Comparison of ENCODE assay signal across 20 cellular contexts in the genomic region with DNA sequence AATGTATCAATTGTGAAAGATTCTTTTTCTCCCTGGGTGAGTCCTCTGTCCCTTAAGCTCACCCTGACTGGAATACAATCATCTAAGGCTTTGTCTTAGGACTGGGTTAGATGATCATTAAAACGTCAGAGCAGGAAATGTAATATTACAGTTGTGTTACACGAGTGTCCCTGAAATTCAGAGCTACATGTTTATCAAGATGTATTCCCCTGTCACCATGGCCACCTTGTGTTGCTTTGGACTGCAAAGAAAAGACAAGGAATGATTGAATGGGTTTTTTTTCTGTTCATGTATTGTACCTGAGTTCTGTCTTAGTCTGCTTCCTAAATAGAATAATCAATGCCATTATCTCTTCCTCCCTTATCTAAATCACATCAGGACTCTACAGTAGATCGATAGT.
DNase-seq lines count a peak whose midpoint lies in the region; ATAC-seq, FAIRE-seq and TF ChIP-seq lines count a peak whose summit lies in the region.
"Had no signal": no experiment of that assay in that cellular context is flagged by ENCODE, and none has a peak within 500 bp of the region (broad histone marks: within the 10 kb centered on the region; RNA-seq: fewer than 3 reads in every experiment).

No MANE protein-coding gene starts in this region.

- TF ChIP-seq CTCF in BE2C (IDR thresholded peaks at IDR 0.05; ENCODE audit: low read depth, low read length) = no peak
- no peak for TF ChIP-seq CTCF in Caco-2 (IDR thresholded peaks at IDR 0.05; ENCODE audit: insufficient read depth in 1 of 2, low read depth in 1 of 2, low read length in 1 of 2, severe bottlenecking in 1 of 2, unreplicated experiment in 1 of 2)
- no peak for TF ChIP-seq CTCF in K562 (IDR thresholded peaks at IDR 0.05 in 2 of 3, conservative IDR thresholded peaks at IDR 0.05 in 1 of 3; ENCODE audit: insufficient read depth in 2 of 3, low read depth in 1 of 3, low read length in 3 of 3)

- intact Hi-C loops in Caco-2 (cut with micrococcal nuclease; ENCODE audit: unreplicated experiment) (no loop called here), K562 (cut with micrococcal nuclease) (no loop called here)

- CTCF ChIA-PET in Caco-2 (lab: Charles Lee) (no interaction called here), K562 (lab: Yijun Ruan, JAX; ENCODE audit: low intra/inter-chr PET ratio) (no interaction called here)

- H3K27me3 Mint-ChIP-seq in Caco-2 (ENCODE audit: insufficient read depth, unreplicated experiment) = no peaks in the 10 kb centered on the region
- no peaks in the 10 kb centered on the region for H3K27me3 Mint-ChIP-seq in activated T-cell treated with anti-CD3 and anti-CD28 coated beads, Interleukin-2, amount 50 U/mL, for 4 hours (ENCODE audit: low read depth)
- H3K27me3 Mint-ChIP-seq in natural killer cell treated with Interleukin-12 subunit alpha and Interleukin-12 subunit beta and Interleukin-15 and Interleukin-18, amount 100 ng/mL, for 72 hours = no peaks in the 10 kb centered on the region
- H3K27me3 Mint-ChIP-seq: CD4-positive, alpha-beta memory T cell had no signal

- peak overlapping the region; percentile 67 for H3K27ac Mint-ChIP-seq in Caco-2 (ENCODE audit: unreplicated experiment)
- no peak overlapping the region for H3K27ac Mint-ChIP-seq in natural killer cell treated with Interleukin-12 subunit alpha and Interleukin-12 subunit beta and Interleukin-15 and Interleukin-18, amount 100 ng/mL, for 72 hours
- H3K27ac Mint-ChIP-seq: CD4-positive, alpha-beta memory T cell; GM23338 had no signal

- peaks cover under 1% of the 10 kb centered on the region for H3K36me3 Mint-ChIP-seq in Caco-2 (ENCODE audit: insufficient read depth, unreplicated experiment)
- H3K36me3 Mint-ChIP-seq in activated T-cell treated with anti-CD3 and anti-CD28 coated beads, Interleukin-2, amount 50 U/mL, for 4 hours (ENCODE audit: insufficient read depth) = no peaks in the 10 kb centered on the region
- no peaks in the 10 kb centered on the region for H3K36me3 Mint-ChIP-seq in natural killer cell treated with Interleukin-12 subunit alpha and Interleukin-12 subunit beta and Interleukin-15 and Interleukin-18, amount 100 ng/mL, for 72 hours
- H3K36me3 Mint-ChIP-seq: CD4-positive, alpha-beta memory T cell had no signal

- H3K27me3 ChIP-seq in BE2C = no peaks in the 10 kb centered on the region
- H3K27me3 ChIP-seq in Caco-2 (replicated peaks; ENCODE audit: control insufficient read depth, insufficient read depth, low read length) = no peaks in the 10 kb centered on the region
- no peaks in the 10 kb centered on the region for H3K27me3 ChIP-seq in K562 (ENCODE audit: control insufficient read depth in 2 of 2, insufficient read depth in 2 of 2, low read length in 2 of 2)

- H3K4me3 Mint-ChIP-seq in Caco-2 (ENCODE audit: unreplicated experiment) = no peak overlapping the region
- H3K4me3 Mint-ChIP-seq in activated T-cell treated with anti-CD3 and anti-CD28 coated beads, Interleukin-2, amount 50 U/mL, for 4 hours = no peak overlapping the region
- H3K4me3 Mint-ChIP-seq in natural killer cell treated with Interleukin-12 subunit alpha and Interleukin-12 subunit beta and Interleukin-15 and Interleukin-18, amount 100 ng/mL, for 72 hours = no peak overlapping the region
- H3K4me3 Mint-ChIP-seq: CD4-positive, alpha-beta memory T cell; GM23338 had no signal

- H3K79me2 ChIP-seq in K562 (ENCODE audit: control insufficient read depth, insufficient read depth, low read length) = no peaks in the 10 kb centered on the region

- H3K4me3 ChIP-seq in BE2C (ENCODE audit: low read depth, low read length) (peak overlapping the region; percentile 4; the same call in 1 of the 2 replicates), Caco-2 (ENCODE audit: low read depth, low read length) (no peak overlapping the region), K562 (no peak overlapping the region)
- H3K4me3 ChIP-seq: GM12878, GM23338 had no signal

- H3K9ac ChIP-seq in K562 (ENCODE audit: insufficient read depth in 1 of 2, low read depth in 2 of 2, low read length in 2 of 2) = no peak overlapping the region

- 2% methylated on average over 3 of the region's 3 CpGs for WGBS in K562 (ENCODE audit: insufficient coverage, low coverage, missing lambda C conversion rate)

- BruUV-seq in Caco-2 (replicated peaks; lab: Mats Ljungman, UMichigan) (no TSS peak), K562 (replicated peaks; lab: Mats Ljungman, UMichigan) (no TSS peak)

- H3K4me1 ChIP-seq in BE2C (peaks cover 18% of the 10 kb centered on the region), Caco-2 (no peaks in the 10 kb centered on the region), K562 (replicated peaks in 1 of 2; ENCODE audit: control insufficient read depth in 2 of 2, insufficient read depth in 2 of 2, low read length in 2 of 2) (no peaks in the 10 kb centered on the region)

- in situ Hi-C loops in K562 (cut with MboI) = no loop called here

- no peak overlapping the region for H3K27ac ChIP-seq in K562 (ENCODE audit: extremely low read depth, low read depth, low read length)
- H3K27ac ChIP-seq: C4-2B, HL-60 had no signal

- no peak overlapping the region for H2AFZ ChIP-seq in K562 (ENCODE audit: low read depth, low read length)
- H2AFZ ChIP-seq: GM23338 had no signal

- no peaks in the 10 kb centered on the region for H3K9me1 ChIP-seq in K562 (ENCODE audit: control insufficient read depth, insufficient read depth, low read length)

- H3K4me1 Mint-ChIP-seq in Caco-2 (ENCODE audit: low read depth, unreplicated experiment) = no peaks in the 10 kb centered on the region
- H3K4me1 Mint-ChIP-seq in activated T-cell treated with anti-CD3 and anti-CD28 coated beads, Interleukin-2, amount 50 U/mL, for 4 hours (ENCODE audit: low read depth) = no peaks in the 10 kb centered on the region
- H3K4me1 Mint-ChIP-seq in natural killer cell treated with Interleukin-12 subunit alpha and Interleukin-12 subunit beta and Interleukin-15 and Interleukin-18, amount 100 ng/mL, for 72 hours (ENCODE audit: low read depth in 2 of 2) = no peaks in the 10 kb centered on the region
- H3K4me1 Mint-ChIP-seq: CD4-positive, alpha-beta memory T cell; GM23338 had no signal

- H3K9me3 Mint-ChIP-seq in Caco-2 (ENCODE audit: unreplicated experiment) = peaks cover 16% of the 10 kb centered on the region
- peaks cover 8% of the 10 kb centered on the region for H3K9me3 Mint-ChIP-seq in activated T-cell treated with anti-CD3 and anti-CD28 coated beads, Interleukin-2, amount 50 U/mL, for 4 hours
- peaks cover 15% of the 10 kb centered on the region for H3K9me3 Mint-ChIP-seq in natural killer cell treated with Interleukin-12 subunit alpha and Interleukin-12 subunit beta and Interleukin-15 and Interleukin-18, amount 100 ng/mL, for 72 hours

- no peak for TF ChIP-seq POLR2A in K562 (conservative IDR thresholded peaks at IDR 0.05)

- FAIRE-seq in K562 (lab: Jason Lieb, UNC) = no peak
- FAIRE-seq: A204.1, GM12878, GM19239, H54 had no signal

- no peak for ATAC-seq in K562
- no peak for ATAC-seq in activated T-cell treated with anti-CD3 and anti-CD28 coated beads, Interleukin-2, amount 50 U/mL, for 4 hours
- no peak for ATAC-seq in natural killer cell treated with Interleukin-12 subunit alpha and Interleukin-12 subunit beta and Interleukin-15 and Interleukin-18, amount 100 ng/mL, for 72 hours
- ATAC-seq in GM21737 (IDR thresholded peaks at IDR 0.05; ENCODE audit: unreplicated experiment) = no peak
- ATAC-seq: GM12878, GM23338 had no signal

- no peaks in the 10 kb centered on the region for H4K20me1 ChIP-seq in K562 (replicated peaks; ENCODE audit: control insufficient read depth, insufficient read depth, low read length)

- H3K9me3 ChIP-seq in BE2C (no peaks in the 10 kb centered on the region), Caco-2 (no peaks in the 10 kb centered on the region), K562 (replicated peaks; ENCODE audit: control insufficient read depth, insufficient read depth, low read depth, low read length) (no peaks in the 10 kb centered on the region)

- H3K4me2 ChIP-seq in K562 (ENCODE audit: insufficient read depth, low read length) = no peak overlapping the region
- H3K4me2 ChIP-seq: GM23338 had no signal

- DNase-seq in BE2C = no peak
- no peak for DNase-seq in Caco-2
- DNase-seq in K562 (ENCODE audit: extremely low read depth in 1 of 4, low spot score in 3 of 4) = no peak
- DNase-seq in left kidney (ENCODE audit: low read depth, low spot score) = peak; percentile 27
- no peak for DNase-seq in activated T-cell treated with anti-CD3 and anti-CD28 coated beads, Interleukin-2, amount 50 U/mL, for 4 hours
- no peak for DNase-seq in natural killer cell treated with Interleukin-12 subunit alpha and Interleukin-12 subunit beta and Interleukin-15 and Interleukin-18, amount 100 ng/mL, for 72 hours (ENCODE audit: low spot score)
- DNase-seq in KG1 (lab: John Stamatoyannopoulos, UW) = no peak
- DNase-seq: ACHN; Calu3; CD4-positive, alpha-beta memory T cell; DMS79 treated with DMSO at 0.1 percent for 48 hours; HCEC 1CT had no signal

- H3K36me3 ChIP-seq in BE2C (no peaks in the 10 kb centered on the region), Caco-2 (ENCODE audit: control insufficient read depth, insufficient read depth, low read length) (no peaks in the 10 kb centered on the region), K562 (ENCODE audit: control insufficient read depth, insufficient read depth, low read length) (no peaks in the 10 kb centered on the region)

- no peak for TF ChIP-seq EP300 in K562 (IDR thresholded peaks at IDR 0.05; ENCODE audit: low read length)

- POLR2A ChIA-PET in Caco-2 (lab: Charles Lee) = no interaction called here
- POLR2A ChIA-PET in K562 (lab: Yijun Ruan, JAX) = interaction anchor here (0.6 kb wide), 1 partner anchor 32 kb away, joined by 3 read pairs; no protein-coding TSS in a partner anchor

- no peak for TF ChIP-seq RAD21 in K562 (CRISPR knock-in tag; conservative IDR thresholded peaks at IDR 0.05 in 1 of 2, IDR thresholded peaks at IDR 0.05 in 1 of 2)

TF ChIP-seq in K562, 482 proteins besides CTCF, POLR2A, EP300 and RAD21:
- TF ChIP-seq WHSC1 (IDR thresholded peaks at IDR 0.05; ENCODE audit: low read length) (no peak), RFX1 (IDR thresholded peaks at IDR 0.05) (peak; percentile 39), ZNF175 (CRISPR knock-in tag; IDR thresholded peaks at IDR 0.05; ENCODE audit: low read depth) (no peak), FOXJ2 (tag; IDR thresholded peaks at IDR 0.05) (0 out of 2 replicates have a peak, but pooled peaks have one; percentile 33), ZNF445 (CRISPR knock-in tag; IDR thresholded peaks at IDR 0.05; ENCODE audit: low read depth) (no peak)
- TF ChIP-seq, protein P1, sequence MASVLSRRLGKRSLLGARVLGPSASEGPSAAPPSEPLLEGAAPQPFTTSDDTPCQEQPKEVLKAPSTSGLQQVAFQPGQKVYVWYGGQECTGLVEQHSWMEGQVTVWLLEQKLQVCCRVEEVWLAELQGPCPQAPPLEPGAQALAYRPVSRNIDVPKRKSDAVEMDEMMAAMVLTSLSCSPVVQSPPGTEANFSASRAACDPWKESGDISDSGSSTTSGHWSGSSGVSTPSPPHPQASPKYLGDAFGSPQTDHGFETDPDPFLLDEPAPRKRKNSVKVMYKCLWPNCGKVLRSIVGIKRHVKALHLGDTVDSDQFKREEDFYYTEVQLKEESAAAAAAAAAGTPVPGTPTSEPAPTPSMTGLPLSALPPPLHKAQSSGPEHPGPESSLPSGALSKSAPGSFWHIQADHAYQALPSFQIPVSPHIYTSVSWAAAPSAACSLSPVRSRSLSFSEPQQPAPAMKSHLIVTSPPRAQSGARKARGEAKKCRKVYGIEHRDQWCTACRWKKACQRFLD (CRISPR knock-in tag; IDR thresholded peaks at IDR 0.05) = no peak
